Comparison of ENCODE assay signal across 6 cellular contexts in the genomic region with DNA sequence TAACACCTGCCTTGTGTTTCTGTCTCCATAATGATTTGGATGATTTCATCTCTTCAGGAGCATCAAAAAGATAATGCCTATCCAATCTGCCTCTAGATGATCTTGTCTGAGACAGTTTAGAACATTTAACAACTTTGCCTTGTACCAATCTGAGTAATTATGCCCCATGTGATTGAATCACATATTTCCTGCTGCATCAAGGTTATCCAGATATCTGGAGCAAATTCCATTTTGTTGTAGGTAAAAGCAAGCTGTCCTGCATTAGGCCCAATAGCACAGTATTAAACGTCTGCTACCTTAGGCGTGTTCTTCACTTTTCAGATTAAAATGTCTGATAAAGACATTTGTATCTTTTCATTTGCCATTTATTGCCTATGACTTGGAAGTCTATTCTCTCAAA. TPM values are rescaled to one million over a fixed set of nuclear protein-coding genes. Genes with fewer than 3 reads are reported as not detected.
"Had no signal": no experiment of that assay in that cellular context is flagged by ENCODE, and none has a peak within 500 bp of the region (broad histone marks: within the 10 kb centered on the region; RNA-seq: fewer than 3 reads in every experiment).

No MANE protein-coding gene starts in this region.

- H3K27ac ChIP-seq: HL-60 had no signal

- ATAC-seq: HepG2, K562 had no signal

- DNase-seq: IMR-90, KBM-7 had no signal

- H3K4me3 ChIP-seq: K562 had no signal

RNA-seq across cellular contexts. Expression of a gene that starts 54.1 kb away (rescaled TPM):
- polyA plus RNA-seq: HepG2, IgD-negative memory B cell, IMR-90, K562 had no signal
